Comparison of ENCODE assay signal across 1 cellular context in the genomic region with DNA sequence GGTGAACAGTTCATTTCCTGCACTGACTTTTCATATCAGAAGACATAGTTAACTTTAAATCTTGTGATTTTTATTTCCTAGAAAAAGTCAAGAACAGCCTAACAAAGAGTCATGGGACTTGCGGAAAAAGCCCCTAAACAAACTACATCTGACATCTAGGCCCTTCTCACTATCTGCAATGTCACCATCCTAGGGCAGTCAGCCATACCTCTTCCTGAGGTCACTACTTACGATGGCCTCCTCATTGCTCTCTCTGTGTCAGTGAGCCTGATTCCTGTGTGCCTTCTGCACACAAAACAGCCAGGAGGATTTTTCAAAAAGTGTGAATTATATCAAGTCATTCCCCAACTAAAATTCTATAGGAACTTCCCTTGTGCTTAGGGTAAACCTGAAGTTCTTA.
TF ChIP-seq lines count a peak whose summit lies in the region.

No MANE protein-coding gene starts in this region.

TF ChIP-seq in GM23338, 12 proteins besides CTCF, POLR2A, EP300 and RAD21 (continued from another document):
- no peak for TF ChIP-seq STAT1 (IDR thresholded peaks at IDR 0.05; ENCODE audit: unreplicated experiment)
- no peak for TF ChIP-seq CREB1 (CRISPR knock-in tag; IDR thresholded peaks at IDR 0.05; ENCODE audit: low read depth)
- no peak for TF ChIP-seq NANOG (IDR thresholded peaks at IDR 0.05; ENCODE audit: borderline replicate concordance)
- TF ChIP-seq, protein P1, sequence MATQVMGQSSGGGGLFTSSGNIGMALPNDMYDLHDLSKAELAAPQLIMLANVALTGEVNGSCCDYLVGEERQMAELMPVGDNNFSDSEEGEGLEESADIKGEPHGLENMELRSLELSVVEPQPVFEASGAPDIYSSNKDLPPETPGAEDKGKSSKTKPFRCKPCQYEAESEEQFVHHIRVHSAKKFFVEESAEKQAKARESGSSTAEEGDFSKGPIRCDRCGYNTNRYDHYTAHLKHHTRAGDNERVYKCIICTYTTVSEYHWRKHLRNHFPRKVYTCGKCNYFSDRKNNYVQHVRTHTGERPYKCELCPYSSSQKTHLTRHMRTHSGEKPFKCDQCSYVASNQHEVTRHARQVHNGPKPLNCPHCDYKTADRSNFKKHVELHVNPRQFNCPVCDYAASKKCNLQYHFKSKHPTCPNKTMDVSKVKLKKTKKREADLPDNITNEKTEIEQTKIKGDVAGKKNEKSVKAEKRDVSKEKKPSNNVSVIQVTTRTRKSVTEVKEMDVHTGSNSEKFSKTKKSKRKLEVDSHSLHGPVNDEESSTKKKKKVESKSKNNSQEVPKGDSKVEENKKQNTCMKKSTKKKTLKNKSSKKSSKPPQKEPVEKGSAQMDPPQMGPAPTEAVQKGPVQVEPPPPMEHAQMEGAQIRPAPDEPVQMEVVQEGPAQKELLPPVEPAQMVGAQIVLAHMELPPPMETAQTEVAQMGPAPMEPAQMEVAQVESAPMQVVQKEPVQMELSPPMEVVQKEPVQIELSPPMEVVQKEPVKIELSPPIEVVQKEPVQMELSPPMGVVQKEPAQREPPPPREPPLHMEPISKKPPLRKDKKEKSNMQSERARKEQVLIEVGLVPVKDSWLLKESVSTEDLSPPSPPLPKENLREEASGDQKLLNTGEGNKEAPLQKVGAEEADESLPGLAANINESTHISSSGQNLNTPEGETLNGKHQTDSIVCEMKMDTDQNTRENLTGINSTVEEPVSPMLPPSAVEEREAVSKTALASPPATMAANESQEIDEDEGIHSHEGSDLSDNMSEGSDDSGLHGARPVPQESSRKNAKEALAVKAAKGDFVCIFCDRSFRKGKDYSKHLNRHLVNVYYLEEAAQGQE (IDR thresholded peaks at IDR 0.05; ENCODE audit: unreplicated experiment) = no peak
- no peak for TF ChIP-seq ZNF114 (CRISPR knock-in tag; IDR thresholded peaks at IDR 0.05)
- TF ChIP-seq, protein P2, sequence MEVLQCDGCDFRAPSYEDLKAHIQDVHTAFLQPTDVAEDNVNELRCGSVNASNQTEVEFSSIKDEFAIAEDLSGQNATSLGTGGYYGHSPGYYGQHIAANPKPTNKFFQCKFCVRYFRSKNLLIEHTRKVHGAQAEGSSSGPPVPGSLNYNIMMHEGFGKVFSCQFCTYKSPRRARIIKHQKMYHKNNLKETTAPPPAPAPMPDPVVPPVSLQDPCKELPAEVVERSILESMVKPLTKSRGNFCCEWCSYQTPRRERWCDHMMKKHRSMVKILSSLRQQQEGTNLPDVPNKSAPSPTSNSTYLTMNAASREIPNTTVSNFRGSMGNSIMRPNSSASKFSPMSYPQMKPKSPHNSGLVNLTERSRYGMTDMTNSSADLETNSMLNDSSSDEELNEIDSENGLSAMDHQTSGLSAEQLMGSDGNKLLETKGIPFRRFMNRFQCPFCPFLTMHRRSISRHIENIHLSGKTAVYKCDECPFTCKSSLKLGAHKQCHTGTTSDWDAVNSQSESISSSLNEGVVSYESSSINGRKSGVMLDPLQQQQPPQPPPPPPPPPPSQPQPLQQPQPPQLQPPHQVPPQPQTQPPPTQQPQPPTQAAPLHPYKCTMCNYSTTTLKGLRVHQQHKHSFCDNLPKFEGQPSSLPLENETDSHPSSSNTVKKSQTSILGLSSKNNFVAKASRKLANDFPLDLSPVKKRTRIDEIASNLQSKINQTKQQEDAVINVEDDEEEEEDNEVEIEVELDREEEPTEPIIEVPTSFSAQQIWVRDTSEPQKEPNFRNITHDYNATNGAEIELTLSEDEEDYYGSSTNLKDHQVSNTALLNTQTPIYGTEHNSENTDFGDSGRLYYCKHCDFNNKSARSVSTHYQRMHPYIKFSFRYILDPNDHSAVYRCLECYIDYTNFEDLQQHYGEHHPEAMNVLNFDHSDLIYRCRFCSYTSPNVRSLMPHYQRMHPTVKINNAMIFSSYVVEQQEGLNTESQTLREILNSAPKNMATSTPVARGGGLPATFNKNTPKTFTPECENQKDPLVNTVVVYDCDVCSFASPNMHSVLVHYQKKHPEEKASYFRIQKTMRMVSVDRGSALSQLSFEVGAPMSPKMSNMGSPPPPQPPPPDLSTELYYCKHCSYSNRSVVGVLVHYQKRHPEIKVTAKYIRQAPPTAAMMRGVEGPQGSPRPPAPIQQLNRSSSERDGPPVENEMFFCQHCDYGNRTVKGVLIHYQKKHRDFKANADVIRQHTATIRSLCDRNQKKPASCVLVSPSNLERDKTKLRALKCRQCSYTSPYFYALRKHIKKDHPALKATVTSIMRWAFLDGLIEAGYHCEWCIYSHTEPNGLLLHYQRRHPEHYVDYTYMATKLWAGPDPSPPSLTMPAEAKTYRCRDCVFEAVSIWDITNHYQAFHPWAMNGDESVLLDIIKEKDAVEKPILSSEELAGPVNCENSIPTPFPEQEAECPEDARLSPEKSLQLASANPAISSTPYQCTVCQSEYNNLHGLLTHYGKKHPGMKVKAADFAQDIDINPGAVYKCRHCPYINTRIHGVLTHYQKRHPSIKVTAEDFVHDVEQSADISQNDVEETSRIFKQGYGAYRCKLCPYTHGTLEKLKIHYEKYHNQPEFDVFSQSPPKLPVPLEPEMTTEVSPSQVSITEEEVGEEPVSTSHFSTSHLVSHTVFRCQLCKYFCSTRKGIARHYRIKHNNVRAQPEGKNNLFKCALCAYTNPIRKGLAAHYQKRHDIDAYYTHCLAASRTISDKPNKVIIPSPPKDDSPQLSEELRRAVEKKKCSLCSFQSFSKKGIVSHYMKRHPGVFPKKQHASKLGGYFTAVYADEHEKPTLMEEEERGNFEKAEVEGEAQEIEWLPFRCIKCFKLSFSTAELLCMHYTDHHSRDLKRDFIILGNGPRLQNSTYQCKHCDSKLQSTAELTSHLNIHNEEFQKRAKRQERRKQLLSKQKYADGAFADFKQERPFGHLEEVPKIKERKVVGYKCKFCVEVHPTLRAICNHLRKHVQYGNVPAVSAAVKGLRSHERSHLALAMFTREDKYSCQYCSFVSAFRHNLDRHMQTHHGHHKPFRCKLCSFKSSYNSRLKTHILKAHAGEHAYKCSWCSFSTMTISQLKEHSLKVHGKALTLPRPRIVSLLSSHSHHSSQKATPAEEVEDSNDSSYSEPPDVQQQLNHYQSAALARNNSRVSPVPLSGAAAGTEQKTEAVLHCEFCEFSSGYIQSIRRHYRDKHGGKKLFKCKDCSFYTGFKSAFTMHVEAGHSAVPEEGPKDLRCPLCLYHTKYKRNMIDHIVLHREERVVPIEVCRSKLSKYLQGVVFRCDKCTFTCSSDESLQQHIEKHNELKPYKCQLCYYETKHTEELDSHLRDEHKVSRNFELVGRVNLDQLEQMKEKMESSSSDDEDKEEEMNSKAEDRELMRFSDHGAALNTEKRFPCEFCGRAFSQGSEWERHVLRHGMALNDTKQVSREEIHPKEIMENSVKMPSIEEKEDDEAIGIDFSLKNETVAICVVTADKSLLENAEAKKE (CRISPR knock-in tag; IDR thresholded peaks at IDR 0.05) = no peak
TF ChIP-seq in GM23338: peak in this region for 0.
